Comparison of ENCODE assay signal across 1 cellular context in genomic region chr13:98751397-98752110, GRCh38.
TF ChIP-seq lines count a peak whose summit lies in the region.

No MANE protein-coding gene starts in this region.

TF ChIP-seq in GM23338, 12 proteins besides CTCF, POLR2A, EP300 and RAD21 (continued from another document):
- TF ChIP-seq CREB1 (CRISPR knock-in tag; IDR thresholded peaks at IDR 0.05; ENCODE audit: low read depth), result no peak
- TF ChIP-seq ZNF331 (CRISPR knock-in tag; IDR thresholded peaks at IDR 0.05; ENCODE audit: low read depth), result no peak
- no peak for TF ChIP-seq POLR2AphosphoS5 (IDR thresholded peaks at IDR 0.05; ENCODE audit: low read depth)
